ENCODE assay signal across 1 cellular context in the genomic region with DNA sequence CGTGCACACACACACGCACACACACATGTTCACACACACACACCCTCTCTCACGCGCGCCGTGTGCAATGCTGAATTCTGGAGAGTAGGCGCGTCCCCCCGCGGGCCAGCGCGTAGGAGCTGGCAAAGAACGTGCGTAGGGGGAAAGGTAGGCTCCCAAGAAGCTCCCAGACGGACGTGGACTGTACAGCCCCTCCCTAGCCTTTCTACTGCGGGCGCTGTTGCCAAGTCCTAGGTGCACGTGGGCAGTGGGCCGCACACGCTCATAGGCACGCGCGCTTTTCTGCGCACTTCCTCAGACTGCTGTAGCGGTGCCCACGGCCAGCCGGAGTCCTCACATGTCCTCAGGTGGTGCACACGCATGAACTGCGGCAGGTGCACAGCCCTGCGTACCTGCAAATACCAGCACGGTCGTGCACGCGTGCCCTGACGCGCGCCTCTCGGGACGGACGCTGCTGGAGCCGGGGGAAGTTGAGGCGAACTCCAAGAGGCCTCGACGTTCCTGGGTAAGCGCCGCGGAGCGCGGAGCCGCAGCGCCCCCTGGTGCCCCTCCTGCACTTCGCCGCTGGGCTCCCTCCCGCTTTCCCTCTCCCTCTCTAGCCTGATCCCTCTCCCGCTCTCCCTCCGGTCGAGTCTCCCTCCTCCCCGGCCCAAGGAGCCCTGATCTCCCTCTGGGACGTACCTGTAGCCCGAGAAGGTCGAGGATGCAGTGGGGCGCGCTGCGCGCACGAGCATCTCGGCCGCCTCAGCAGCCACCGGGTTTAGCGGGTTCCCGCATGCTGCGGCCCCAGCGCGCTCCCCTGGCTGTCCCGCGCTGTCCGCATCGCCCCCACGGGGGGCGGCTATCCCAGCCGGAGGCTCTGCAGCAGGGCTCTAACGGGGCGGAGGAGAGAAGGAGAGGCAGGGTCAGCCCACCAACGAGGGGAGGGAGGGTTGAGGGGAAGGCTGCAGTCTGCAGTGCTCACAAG.
TF ChIP-seq lines count a peak whose summit lies in the region.

No MANE protein-coding gene starts in this region.

TF ChIP-seq in HepG2, 621 proteins besides CTCF, POLR2A, EP300 and RAD21 (continued from another document and continues in another):
- TF ChIP-seq, protein P1, sequence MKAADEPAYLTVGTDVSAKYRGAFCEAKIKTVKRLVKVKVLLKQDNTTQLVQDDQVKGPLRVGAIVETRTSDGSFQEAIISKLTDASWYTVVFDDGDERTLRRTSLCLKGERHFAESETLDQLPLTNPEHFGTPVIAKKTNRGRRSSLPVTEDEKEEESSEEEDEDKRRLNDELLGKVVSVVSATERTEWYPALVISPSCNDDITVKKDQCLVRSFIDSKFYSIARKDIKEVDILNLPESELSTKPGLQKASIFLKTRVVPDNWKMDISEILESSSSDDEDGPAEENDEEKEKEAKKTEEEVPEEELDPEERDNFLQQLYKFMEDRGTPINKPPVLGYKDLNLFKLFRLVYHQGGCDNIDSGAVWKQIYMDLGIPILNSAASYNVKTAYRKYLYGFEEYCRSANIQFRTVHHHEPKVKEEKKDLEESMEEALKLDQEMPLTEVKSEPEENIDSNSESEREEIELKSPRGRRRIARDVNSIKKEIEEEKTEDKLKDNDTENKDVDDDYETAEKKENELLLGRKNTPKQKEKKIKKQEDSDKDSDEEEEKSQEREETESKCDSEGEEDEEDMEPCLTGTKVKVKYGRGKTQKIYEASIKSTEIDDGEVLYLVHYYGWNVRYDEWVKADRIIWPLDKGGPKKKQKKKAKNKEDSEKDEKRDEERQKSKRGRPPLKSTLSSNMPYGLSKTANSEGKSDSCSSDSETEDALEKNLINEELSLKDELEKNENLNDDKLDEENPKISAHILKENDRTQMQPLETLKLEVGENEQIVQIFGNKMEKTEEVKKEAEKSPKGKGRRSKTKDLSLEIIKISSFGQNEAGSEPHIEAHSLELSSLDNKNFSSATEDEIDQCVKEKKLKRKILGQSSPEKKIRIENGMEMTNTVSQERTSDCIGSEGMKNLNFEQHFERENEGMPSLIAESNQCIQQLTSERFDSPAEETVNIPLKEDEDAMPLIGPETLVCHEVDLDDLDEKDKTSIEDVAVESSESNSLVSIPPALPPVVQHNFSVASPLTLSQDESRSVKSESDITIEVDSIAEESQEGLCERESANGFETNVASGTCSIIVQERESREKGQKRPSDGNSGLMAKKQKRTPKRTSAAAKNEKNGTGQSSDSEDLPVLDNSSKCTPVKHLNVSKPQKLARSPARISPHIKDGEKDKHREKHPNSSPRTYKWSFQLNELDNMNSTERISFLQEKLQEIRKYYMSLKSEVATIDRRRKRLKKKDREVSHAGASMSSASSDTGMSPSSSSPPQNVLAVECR (CRISPR knock-in tag; IDR thresholded peaks at IDR 0.05; ENCODE audit: borderline replicate concordance): 0 out of 2 replicates have a peak, but pooled peaks have one; percentile 37
- TF ChIP-seq, protein P2, sequence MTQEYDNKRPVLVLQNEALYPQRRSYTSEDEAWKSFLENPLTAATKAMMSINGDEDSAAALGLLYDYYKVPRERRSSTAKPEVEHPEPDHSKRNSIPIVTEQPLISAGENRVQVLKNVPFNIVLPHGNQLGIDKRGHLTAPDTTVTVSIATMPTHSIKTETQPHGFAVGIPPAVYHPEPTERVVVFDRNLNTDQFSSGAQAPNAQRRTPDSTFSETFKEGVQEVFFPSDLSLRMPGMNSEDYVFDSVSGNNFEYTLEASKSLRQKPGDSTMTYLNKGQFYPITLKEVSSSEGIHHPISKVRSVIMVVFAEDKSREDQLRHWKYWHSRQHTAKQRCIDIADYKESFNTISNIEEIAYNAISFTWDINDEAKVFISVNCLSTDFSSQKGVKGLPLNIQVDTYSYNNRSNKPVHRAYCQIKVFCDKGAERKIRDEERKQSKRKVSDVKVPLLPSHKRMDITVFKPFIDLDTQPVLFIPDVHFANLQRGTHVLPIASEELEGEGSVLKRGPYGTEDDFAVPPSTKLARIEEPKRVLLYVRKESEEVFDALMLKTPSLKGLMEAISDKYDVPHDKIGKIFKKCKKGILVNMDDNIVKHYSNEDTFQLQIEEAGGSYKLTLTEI (CRISPR knock-in tag; conservative IDR thresholded peaks at IDR 0.05): no peak
- TF ChIP-seq REPIN1 (CRISPR knock-in tag; IDR thresholded peaks at IDR 0.05; ENCODE audit: borderline replicate concordance, low read depth): no peak
- no peak for TF ChIP-seq MIXL1 (CRISPR knock-in tag; IDR thresholded peaks at IDR 0.05)
- TF ChIP-seq ZNF264 (CRISPR knock-in tag; IDR thresholded peaks at IDR 0.05): no peak
- no peak for TF ChIP-seq REXO4 (CRISPR knock-in tag; IDR thresholded peaks at IDR 0.05; ENCODE audit: borderline replicate concordance)
- TF ChIP-seq ATRX (CRISPR knock-in tag; IDR thresholded peaks at IDR 0.05; ENCODE audit: borderline replicate concordance): 0 out of 2 replicates have a peak, but pooled peaks have one; percentile 29
- TF ChIP-seq ZNF143 (CRISPR knock-in tag; IDR thresholded peaks at IDR 0.05): no peak
- TF ChIP-seq, protein P3, sequence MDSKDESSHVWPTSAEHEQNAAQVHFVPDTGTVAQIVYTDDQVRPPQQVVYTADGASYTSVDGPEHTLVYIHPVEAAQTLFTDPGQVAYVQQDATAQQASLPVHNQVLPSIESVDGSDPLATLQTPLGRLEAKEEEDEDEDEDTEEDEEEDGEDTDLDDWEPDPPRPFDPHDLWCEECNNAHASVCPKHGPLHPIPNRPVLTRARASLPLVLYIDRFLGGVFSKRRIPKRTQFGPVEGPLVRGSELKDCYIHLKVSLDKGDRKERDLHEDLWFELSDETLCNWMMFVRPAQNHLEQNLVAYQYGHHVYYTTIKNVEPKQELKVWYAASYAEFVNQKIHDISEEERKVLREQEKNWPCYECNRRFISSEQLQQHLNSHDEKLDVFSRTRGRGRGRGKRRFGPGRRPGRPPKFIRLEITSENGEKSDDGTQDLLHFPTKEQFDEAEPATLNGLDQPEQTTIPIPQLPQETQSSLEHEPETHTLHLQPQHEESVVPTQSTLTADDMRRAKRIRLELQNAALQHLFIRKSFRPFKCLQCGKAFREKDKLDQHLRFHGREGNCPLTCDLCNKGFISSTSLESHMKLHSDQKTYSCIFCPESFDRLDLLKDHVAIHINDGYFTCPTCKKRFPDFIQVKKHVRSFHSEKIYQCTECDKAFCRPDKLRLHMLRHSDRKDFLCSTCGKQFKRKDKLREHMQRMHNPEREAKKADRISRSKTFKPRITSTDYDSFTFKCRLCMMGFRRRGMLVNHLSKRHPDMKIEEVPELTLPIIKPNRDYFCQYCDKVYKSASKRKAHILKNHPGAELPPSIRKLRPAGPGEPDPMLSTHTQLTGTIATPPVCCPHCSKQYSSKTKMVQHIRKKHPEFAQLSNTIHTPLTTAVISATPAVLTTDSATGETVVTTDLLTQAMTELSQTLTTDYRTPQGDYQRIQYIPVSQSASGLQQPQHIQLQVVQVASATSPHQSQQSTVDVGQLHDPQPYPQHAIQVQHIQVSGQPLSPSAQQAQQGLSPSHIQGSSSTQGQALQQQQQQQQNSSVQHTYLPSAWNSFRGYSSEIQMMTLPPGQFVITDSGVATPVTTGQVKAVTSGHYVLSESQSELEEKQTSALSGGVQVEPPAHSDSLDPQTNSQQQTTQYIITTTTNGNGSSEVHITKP (CRISPR knock-in tag; IDR thresholded peaks at IDR 0.05; ENCODE audit: low read depth): no peak
- TF ChIP-seq, protein P4, sequence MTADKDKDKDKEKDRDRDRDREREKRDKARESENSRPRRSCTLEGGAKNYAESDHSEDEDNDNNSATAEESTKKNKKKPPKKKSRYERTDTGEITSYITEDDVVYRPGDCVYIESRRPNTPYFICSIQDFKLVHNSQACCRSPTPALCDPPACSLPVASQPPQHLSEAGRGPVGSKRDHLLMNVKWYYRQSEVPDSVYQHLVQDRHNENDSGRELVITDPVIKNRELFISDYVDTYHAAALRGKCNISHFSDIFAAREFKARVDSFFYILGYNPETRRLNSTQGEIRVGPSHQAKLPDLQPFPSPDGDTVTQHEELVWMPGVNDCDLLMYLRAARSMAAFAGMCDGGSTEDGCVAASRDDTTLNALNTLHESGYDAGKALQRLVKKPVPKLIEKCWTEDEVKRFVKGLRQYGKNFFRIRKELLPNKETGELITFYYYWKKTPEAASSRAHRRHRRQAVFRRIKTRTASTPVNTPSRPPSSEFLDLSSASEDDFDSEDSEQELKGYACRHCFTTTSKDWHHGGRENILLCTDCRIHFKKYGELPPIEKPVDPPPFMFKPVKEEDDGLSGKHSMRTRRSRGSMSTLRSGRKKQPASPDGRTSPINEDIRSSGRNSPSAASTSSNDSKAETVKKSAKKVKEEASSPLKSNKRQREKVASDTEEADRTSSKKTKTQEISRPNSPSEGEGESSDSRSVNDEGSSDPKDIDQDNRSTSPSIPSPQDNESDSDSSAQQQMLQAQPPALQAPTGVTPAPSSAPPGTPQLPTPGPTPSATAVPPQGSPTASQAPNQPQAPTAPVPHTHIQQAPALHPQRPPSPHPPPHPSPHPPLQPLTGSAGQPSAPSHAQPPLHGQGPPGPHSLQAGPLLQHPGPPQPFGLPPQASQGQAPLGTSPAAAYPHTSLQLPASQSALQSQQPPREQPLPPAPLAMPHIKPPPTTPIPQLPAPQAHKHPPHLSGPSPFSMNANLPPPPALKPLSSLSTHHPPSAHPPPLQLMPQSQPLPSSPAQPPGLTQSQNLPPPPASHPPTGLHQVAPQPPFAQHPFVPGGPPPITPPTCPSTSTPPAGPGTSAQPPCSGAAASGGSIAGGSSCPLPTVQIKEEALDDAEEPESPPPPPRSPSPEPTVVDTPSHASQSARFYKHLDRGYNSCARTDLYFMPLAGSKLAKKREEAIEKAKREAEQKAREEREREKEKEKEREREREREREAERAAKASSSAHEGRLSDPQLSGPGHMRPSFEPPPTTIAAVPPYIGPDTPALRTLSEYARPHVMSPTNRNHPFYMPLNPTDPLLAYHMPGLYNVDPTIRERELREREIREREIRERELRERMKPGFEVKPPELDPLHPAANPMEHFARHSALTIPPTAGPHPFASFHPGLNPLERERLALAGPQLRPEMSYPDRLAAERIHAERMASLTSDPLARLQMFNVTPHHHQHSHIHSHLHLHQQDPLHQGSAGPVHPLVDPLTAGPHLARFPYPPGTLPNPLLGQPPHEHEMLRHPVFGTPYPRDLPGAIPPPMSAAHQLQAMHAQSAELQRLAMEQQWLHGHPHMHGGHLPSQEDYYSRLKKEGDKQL (CRISPR knock-in tag; IDR thresholded peaks at IDR 0.05; ENCODE audit: low read depth): no peak
- TF ChIP-seq ZNF569 (CRISPR knock-in tag; IDR thresholded peaks at IDR 0.05; ENCODE audit: borderline replicate concordance): no peak
- TF ChIP-seq SUZ12 (IDR thresholded peaks at IDR 0.05; ENCODE audit: low read depth, low read length): no peak
- TF ChIP-seq ZNF615 (CRISPR knock-in tag; IDR thresholded peaks at IDR 0.05; ENCODE audit: borderline replicate concordance): no peak
- TF ChIP-seq CENPT (CRISPR knock-in tag; IDR thresholded peaks at IDR 0.05; ENCODE audit: low read depth): peak; percentile 85
- 0 out of 2 replicates have a peak, but pooled peaks have one; percentile 77 for TF ChIP-seq SAFB2 (CRISPR knock-in tag; IDR thresholded peaks at IDR 0.05; ENCODE audit: borderline replicate concordance, low read depth)
- TF ChIP-seq SALL2 (CRISPR knock-in tag; IDR thresholded peaks at IDR 0.05): no peak; the same call in 1 of the 2 replicates
- TF ChIP-seq ZNF713 (CRISPR knock-in tag; IDR thresholded peaks at IDR 0.05): no peak
- TF ChIP-seq PLRG1 (conservative IDR thresholded peaks at IDR 0.05): no peak
- no peak for TF ChIP-seq KAT7 (CRISPR knock-in tag; IDR thresholded peaks at IDR 0.05; ENCODE audit: borderline replicate concordance)
- no peak for TF ChIP-seq SP2 (CRISPR knock-in tag; IDR thresholded peaks at IDR 0.05)
- TF ChIP-seq ZNF737 (CRISPR knock-in tag; IDR thresholded peaks at IDR 0.05; ENCODE audit: borderline replicate concordance): no peak
- TF ChIP-seq, protein P5, sequence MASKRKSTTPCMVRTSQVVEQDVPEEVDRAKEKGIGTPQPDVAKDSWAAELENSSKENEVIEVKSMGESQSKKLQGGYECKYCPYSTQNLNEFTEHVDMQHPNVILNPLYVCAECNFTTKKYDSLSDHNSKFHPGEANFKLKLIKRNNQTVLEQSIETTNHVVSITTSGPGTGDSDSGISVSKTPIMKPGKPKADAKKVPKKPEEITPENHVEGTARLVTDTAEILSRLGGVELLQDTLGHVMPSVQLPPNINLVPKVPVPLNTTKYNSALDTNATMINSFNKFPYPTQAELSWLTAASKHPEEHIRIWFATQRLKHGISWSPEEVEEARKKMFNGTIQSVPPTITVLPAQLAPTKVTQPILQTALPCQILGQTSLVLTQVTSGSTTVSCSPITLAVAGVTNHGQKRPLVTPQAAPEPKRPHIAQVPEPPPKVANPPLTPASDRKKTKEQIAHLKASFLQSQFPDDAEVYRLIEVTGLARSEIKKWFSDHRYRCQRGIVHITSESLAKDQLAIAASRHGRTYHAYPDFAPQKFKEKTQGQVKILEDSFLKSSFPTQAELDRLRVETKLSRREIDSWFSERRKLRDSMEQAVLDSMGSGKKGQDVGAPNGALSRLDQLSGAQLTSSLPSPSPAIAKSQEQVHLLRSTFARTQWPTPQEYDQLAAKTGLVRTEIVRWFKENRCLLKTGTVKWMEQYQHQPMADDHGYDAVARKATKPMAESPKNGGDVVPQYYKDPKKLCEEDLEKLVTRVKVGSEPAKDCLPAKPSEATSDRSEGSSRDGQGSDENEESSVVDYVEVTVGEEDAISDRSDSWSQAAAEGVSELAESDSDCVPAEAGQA (IDR thresholded peaks at IDR 0.05; ENCODE audit: low read depth): no peak
- TF ChIP-seq, protein P5 (CRISPR knock-in tag; IDR thresholded peaks at IDR 0.05; ENCODE audit: borderline replicate concordance): no peak
- no peak for TF ChIP-seq MAZ (IDR thresholded peaks at IDR 0.05; ENCODE audit: borderline replicate concordance, low read depth, low read length)
- peak; percentile 65; the same call in 1 of the 2 replicates for TF ChIP-seq MAZ (CRISPR knock-in tag; IDR thresholded peaks at IDR 0.05; ENCODE audit: low read depth)
- no peak for TF ChIP-seq ZFP36L1 (CRISPR knock-in tag; IDR thresholded peaks at IDR 0.05)
- TF ChIP-seq, protein P6, sequence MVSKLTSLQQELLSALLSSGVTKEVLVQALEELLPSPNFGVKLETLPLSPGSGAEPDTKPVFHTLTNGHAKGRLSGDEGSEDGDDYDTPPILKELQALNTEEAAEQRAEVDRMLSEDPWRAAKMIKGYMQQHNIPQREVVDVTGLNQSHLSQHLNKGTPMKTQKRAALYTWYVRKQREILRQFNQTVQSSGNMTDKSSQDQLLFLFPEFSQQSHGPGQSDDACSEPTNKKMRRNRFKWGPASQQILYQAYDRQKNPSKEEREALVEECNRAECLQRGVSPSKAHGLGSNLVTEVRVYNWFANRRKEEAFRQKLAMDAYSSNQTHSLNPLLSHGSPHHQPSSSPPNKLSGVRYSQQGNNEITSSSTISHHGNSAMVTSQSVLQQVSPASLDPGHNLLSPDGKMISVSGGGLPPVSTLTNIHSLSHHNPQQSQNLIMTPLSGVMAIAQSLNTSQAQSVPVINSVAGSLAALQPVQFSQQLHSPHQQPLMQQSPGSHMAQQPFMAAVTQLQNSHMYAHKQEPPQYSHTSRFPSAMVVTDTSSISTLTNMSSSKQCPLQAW (CRISPR knock-in tag; IDR thresholded peaks at IDR 0.05): no peak
